In the genomic region with DNA sequence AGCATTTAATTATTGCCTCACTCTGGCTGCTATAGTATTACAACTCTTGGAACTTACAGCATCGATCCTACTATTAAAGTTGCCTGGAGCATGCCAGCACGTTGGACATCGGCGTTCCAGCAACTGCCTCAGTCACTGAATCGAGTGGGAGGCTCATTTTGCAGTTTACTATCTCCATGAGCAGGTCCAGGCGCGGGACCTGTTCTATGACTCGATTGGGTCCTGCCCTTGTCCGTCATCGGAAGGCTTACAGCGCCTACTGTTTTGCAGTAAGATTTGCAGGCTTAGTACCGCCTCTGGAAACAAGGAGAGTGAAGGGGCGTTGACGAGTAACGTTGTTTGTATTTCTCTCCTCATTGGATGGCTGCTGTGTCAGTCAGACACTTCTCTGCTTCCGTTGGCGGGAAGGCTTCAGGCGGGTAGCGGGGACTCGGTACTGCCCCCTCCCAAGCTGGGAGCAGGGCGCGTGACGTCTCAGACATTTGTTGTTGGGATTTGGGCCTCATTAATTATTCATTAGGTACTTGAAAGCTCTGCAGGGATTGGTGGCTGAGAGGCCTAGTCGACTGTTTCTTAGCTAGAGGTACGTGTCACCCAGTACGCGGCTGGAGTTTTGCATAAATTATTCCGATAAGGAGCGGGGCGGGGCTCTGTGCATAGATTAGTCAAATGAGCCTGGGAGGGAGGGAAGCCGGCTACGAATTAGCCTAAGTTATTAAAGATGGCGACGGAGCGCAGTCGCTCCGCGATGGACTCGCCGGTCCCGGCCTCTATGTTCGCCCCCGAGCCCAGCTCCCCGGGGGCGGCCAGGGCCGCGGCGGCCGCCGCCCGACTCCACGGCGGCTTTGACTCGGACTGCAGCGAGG, we compare ENCODE assay signal across 8 cellular contexts. TPM values are rescaled to one million over a fixed set of nuclear protein-coding genes. Genes with fewer than 3 reads are reported as not detected.
DNase-seq lines count a peak whose midpoint lies in the region; ATAC-seq and TF ChIP-seq lines count a peak whose summit lies in the region.

TSS of gene GTPBP1 (plus strand) at position 710 of the 866 bp plus-strand sequence. CDS start at position 722, 12 bp downstream.

- H3K4me2 ChIP-seq in mammary epithelial cell (ENCODE audit: insufficient read depth, low read depth, low read length), result peak within 1 kb of the TSS; percentile 93

- in situ Hi-C loops in ACHN (cut with HindIII; ENCODE audit: low pct_ligation_motif_present, low pct_unique_long_range_greater_than_20kb, low sequenced_read_pairs), result no loop called here
- in situ Hi-C loops in mammary epithelial cell (cut with MboI; ENCODE audit: low sequenced_read_pairs in 2 of 2), result no loop called here

- peaks cover 37% of the 10 kb centered on the region for H3K36me3 ChIP-seq in WERI-Rb-1
- H3K36me3 ChIP-seq in mammary epithelial cell (ENCODE audit: insufficient read depth, low read length), result peaks cover 7% of the 10 kb centered on the region
- H3K36me3 ChIP-seq in iPS-20b (ENCODE audit: insufficient read depth, low read depth, low read length), result peaks cover 12% of the 10 kb centered on the region

- H3K27me3 ChIP-seq in WERI-Rb-1 (ENCODE audit: insufficient read depth, low read depth, severe bottlenecking) (no peaks in the 10 kb centered on the region), mammary epithelial cell (ENCODE audit: insufficient read depth, low read length) (no peaks in the 10 kb centered on the region), iPS-20b (ENCODE audit: insufficient read depth, low read length) (peaks cover 5% of the 10 kb centered on the region; the same call in 1 of the 2 replicates)

- dilution Hi-C loops in mammary epithelial cell (cut with HindIII; ENCODE audit: low sequenced_read_pairs), result no loop called here

- intact Hi-C loops in mammary epithelial cell (cut with micrococcal nuclease), result loop anchor here (5.0 kb wide), 1 partner anchor 203 kb away; no protein-coding TSS in a partner anchor

- H3K9me3 ChIP-seq in WERI-Rb-1 (ENCODE audit: severe bottlenecking), result no peaks in the 10 kb centered on the region
- H3K9me3 ChIP-seq in mammary epithelial cell (replicated peaks; ENCODE audit: insufficient read depth, low read length), result no peaks in the 10 kb centered on the region
- no peaks in the 10 kb centered on the region for H3K9me3 ChIP-seq in iPS-20b (ENCODE audit: insufficient read depth, low read depth, low read length)

- H2AFZ ChIP-seq in mammary epithelial cell (ENCODE audit: low read depth, low read length), result peak within 1 kb of the TSS; percentile 84

- H3K9ac ChIP-seq in mammary epithelial cell (ENCODE audit: insufficient read depth, low read length) (peak within 1 kb of the TSS; percentile 88), iPS-20b (ENCODE audit: low read depth, low read length) (peak within 1 kb of the TSS; percentile 76)

- ATAC-seq in GM18873 (IDR thresholded peaks at IDR 0.05; ENCODE audit: low FRiP score, unreplicated experiment) (peak; percentile 76), HG03139 (IDR thresholded peaks at IDR 0.05; ENCODE audit: unreplicated experiment) (peak; percentile 61)

- H3K27ac ChIP-seq in WERI-Rb-1 (peak within 1 kb of the TSS; percentile 94), mammary epithelial cell (ENCODE audit: insufficient read depth, low read depth, low read length) (peak within 1 kb of the TSS; percentile 86), iPS-20b (ENCODE audit: low read length) (peak within 1 kb of the TSS; percentile 10), skin epidermis (peak within 1 kb of the TSS; percentile 88 to 100 (median 97))

- H3K4me1 ChIP-seq in mammary epithelial cell (ENCODE audit: insufficient read depth, low read length) (peaks cover 32% of the 10 kb centered on the region), iPS-20b (ENCODE audit: insufficient read depth, low read length) (peaks cover 28% of the 10 kb centered on the region)

- WGBS in mammary epithelial cell (ENCODE audit: low coverage, missing lambda C conversion rate), result 0% methylated on average over 31 of the region's 55 CpGs

- peaks cover 49% of the 10 kb centered on the region for H3K79me2 ChIP-seq in mammary epithelial cell (ENCODE audit: insufficient read depth, low read length)

- H4K20me1 ChIP-seq in mammary epithelial cell (ENCODE audit: insufficient read depth, low read length), result peaks cover 6% of the 10 kb centered on the region

- DNase-seq in ACHN (peak; percentile 99), NCI-H2227 (lab: John Stamatoyannopoulos, UW; ENCODE audit: unreplicated experiment) (peak; percentile 99), WERI-Rb-1 (peak; percentile 99), mammary epithelial cell (peak; percentile 100)

- CTCF ChIA-PET in mammary epithelial cell (lab: Charles Lee; ENCODE audit: low non-redundant PET), result interaction anchor here (0.6 kb wide), 1 partner anchor 135 kb away, joined by 5 read pairs; no protein-coding TSS in a partner anchor

- no TSS peak for BruUV-seq in mammary epithelial cell (replicated peaks; lab: Mats Ljungman, UMichigan)

- 0 out of 2 replicates have a peak, but pooled peaks have one; percentile 5 for TF ChIP-seq CTCF in WERI-Rb-1 (IDR thresholded peaks at IDR 0.05; ENCODE audit: low read depth, low read length)
- peak in 1 of 2 donors; percentile 14 for TF ChIP-seq CTCF in mammary epithelial cell (conservative IDR thresholded peaks at IDR 0.05 in 1 of 2, IDR thresholded peaks at IDR 0.05 in 1 of 2; ENCODE audit: extremely low read depth in 1 of 2, insufficient read depth in 1 of 2, low read depth in 1 of 2, low read length in 2 of 2)

- H3K4me3 ChIP-seq in WERI-Rb-1 (ENCODE audit: low read depth, low read length) (peak within 1 kb of the TSS; percentile 81), mammary epithelial cell (replicated peaks in 1 of 3; ENCODE audit: insufficient read depth in 1 of 3, low read depth in 2 of 3, low read length in 3 of 3) (peak within 1 kb of the TSS; percentile 73 to 93 (median 84)), iPS-20b (ENCODE audit: low read length) (peak within 1 kb of the TSS; percentile 88), skin epidermis (peak within 1 kb of the TSS; percentile 75 to 99 (median 93))

RNA-seq across cellular contexts. Expression of gene GTPBP1, which starts in this region (rescaled TPM):
- total RNA-seq in mammary epithelial cell, result 10 to 100 TPM; 23.0 to 47.4 TPM
- 20.1 TPM for polyA plus RNA-seq in mammary epithelial cell
- polyA minus RNA-seq in mammary epithelial cell, result 33.3 TPM

Comparison
In these comparisons a context has a peak if more than half of its experiments do, and no peak if none do; other contexts are left out.
1. Peak in every context shown above with its lines: DNase-seq, ATAC-seq, H3K4me3 ChIP-seq and H3K27ac ChIP-seq.
2. H3K27ac ChIP-seq: peak in every context shown above with its lines; median percentile 97 in skin epidermis; 94 in WERI-Rb-1; 86 in mammary epithelial cell; 10 in iPS-20b.